ENCODE assay signal across 1 cellular context in genomic region chr15:97976766-97977503, GRCh38.
TF ChIP-seq lines count a peak whose summit lies in the region.

No MANE protein-coding gene starts in this region.

TF ChIP-seq in K562, 482 proteins besides CTCF, POLR2A, EP300 and RAD21:
- no peak for TF ChIP-seq DPF2 (IDR thresholded peaks at IDR 0.05)
